Comparison of ENCODE assay signal across 8 cellular contexts in the genomic region with DNA sequence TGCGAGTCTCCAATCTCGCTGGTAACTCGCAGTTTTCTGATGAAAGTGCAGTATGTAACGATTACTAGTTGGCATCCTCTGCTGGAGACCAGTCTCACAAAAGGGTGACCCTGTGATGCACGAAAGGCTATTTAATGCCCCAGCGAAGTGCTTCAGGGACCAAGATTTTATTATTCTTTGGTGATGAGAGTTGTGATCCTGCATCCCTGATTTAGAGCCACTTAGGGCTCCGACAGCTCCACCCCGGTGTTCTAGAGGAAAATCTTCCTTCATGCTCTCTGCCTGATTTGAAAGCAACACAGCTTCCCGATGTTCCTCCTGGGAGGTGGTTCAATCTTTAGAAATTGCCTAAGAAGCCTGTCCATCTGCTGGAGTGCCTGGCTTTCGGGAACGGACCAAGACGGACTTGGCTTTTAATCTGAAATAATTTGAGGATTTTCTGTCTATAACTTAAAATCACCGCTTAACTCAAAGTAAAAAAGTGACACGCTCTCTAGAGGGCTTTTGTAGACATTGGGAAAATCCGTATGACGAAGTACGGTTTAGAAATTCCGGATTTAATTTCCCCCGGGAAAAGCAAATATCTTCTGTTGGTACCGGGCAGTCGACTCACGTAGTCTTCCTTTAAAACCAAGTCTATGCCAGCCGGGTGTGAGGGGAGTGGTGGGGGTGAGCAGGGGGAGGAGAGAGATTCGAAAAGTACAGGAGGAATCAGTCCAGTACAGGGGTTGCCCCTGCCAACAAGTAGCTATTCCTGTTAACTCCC. TPM values are rescaled to one million over a fixed set of nuclear protein-coding genes. Genes with fewer than 3 reads are reported as not detected.
DNase-seq lines count a peak whose midpoint lies in the region; ATAC-seq, FAIRE-seq and TF ChIP-seq lines count a peak whose summit lies in the region.

No MANE protein-coding gene starts in this region.

- H3K27me3 Mint-ChIP-seq in activated T-cell treated with anti-CD3 and anti-CD28 coated beads, Interleukin-2, amount 50 U/mL, for 4 hours (ENCODE audit: low read depth): peaks cover 15% of the 10 kb centered on the region

- H4K91ac ChIP-seq in mesenchymal stem cell (ENCODE audit: low read length): peak overlapping the region; percentile 32

- H3K4me3 Mint-ChIP-seq in activated T-cell treated with anti-CD3 and anti-CD28 coated beads, Interleukin-2, amount 50 U/mL, for 4 hours: peak overlapping the region; percentile 90

- H3K9me3 Mint-ChIP-seq in activated T-cell treated with anti-CD3 and anti-CD28 coated beads, Interleukin-2, amount 50 U/mL, for 4 hours: no peaks in the 10 kb centered on the region

- H3K4me1 Mint-ChIP-seq in activated T-cell treated with anti-CD3 and anti-CD28 coated beads, Interleukin-2, amount 50 U/mL, for 4 hours (ENCODE audit: low read depth): peaks cover 34% of the 10 kb centered on the region

- H3K27me3 ChIP-seq in duodenal mucosa (ENCODE audit: control insufficient read depth in 1 of 2, insufficient read depth in 2 of 2, low read length in 2 of 2) (no peaks in the 10 kb centered on the region), mesenchymal stem cell (ENCODE audit: control insufficient read depth in 1 of 2, insufficient read depth in 1 of 2, low read length in 2 of 2) (no peaks in the 10 kb centered on the region), upper lobe of left lung (no peaks in the 10 kb centered on the region)

- H3K79me1 ChIP-seq in mesenchymal stem cell (replicated peaks; ENCODE audit: low read length, poor library complexity, severe bottlenecking): no peaks in the 10 kb centered on the region

- H3K27ac ChIP-seq in duodenal mucosa (ENCODE audit: low read depth, low read length) (no peak overlapping the region), mesenchymal stem cell (ENCODE audit: low read length, poor library complexity, severe bottlenecking) (peak overlapping the region; percentile 99), upper lobe of left lung (peak overlapping the region; percentile 67 to 91 (median 80))

- FAIRE-seq in RCC 7860 (lab: Jason Lieb, UNC): no peak

- TF ChIP-seq POLR2A in upper lobe of left lung (IDR thresholded peaks at IDR 0.05): no peak

- 2% methylated on average over 22 of the region's 24 CpGs for WGBS in mesenchymal stem cell
- WGBS in upper lobe of left lung, 2 donors: 4% methylated on average over 24 of the region's 24 CpGs

- H4K8ac ChIP-seq in mesenchymal stem cell (ENCODE audit: low read length): peak overlapping the region; percentile 79

- TF ChIP-seq EP300 in upper lobe of left lung (IDR thresholded peaks at IDR 0.05): no peak

- H2AK5ac ChIP-seq in mesenchymal stem cell (ENCODE audit: low read length, severe bottlenecking): peak overlapping the region; percentile 65

- H3K36me3 ChIP-seq in duodenal mucosa (ENCODE audit: control insufficient read depth in 1 of 2, insufficient read depth in 2 of 2, low read length in 2 of 2) (no peaks in the 10 kb centered on the region), mesenchymal stem cell (ENCODE audit: control insufficient read depth in 1 of 2, insufficient read depth in 2 of 2, low read depth in 1 of 2, low read length in 2 of 2) (no peaks in the 10 kb centered on the region), upper lobe of left lung (no peaks in the 10 kb centered on the region)

- H3K4ac ChIP-seq in mesenchymal stem cell (ENCODE audit: low read depth in 1 of 2, low read length in 2 of 2): peak overlapping the region in 1 of 2 experiments; percentile 47

- no peak for DNase-seq in activated T-cell treated with anti-CD3 and anti-CD28 coated beads, Interleukin-2, amount 50 U/mL, for 4 hours
- no peak for DNase-seq in activated T-cell treated with anti-CD3 and anti-CD28 coated beads, Interleukin-2, amount 50 U/mL, for 1 hour
- DNase-seq in RCC 7860 (ENCODE audit: low spot score) (peak; percentile 46), mesenchymal stem cell (peak; percentile 80), upper lobe of left lung (peak in 1 of 2 donors; percentile 25)

- H3K9ac ChIP-seq in duodenal mucosa (ENCODE audit: low read depth in 1 of 2, low read length in 2 of 2) (peak overlapping the region; percentile 56 to 88), mesenchymal stem cell (ENCODE audit: low read length) (peak overlapping the region; percentile 92)

- peak overlapping the region; percentile 67 to 91 for H3K18ac ChIP-seq in mesenchymal stem cell (ENCODE audit: low read depth in 1 of 2, low read length in 2 of 2)

- H3K14ac ChIP-seq in mesenchymal stem cell (ENCODE audit: low read length in 2 of 2): no peak overlapping the region

- no peak for ATAC-seq in activated T-cell treated with anti-CD3 and anti-CD28 coated beads, Interleukin-2, amount 50 U/mL, for 4 hours
- ATAC-seq in upper lobe of left lung (ENCODE audit: low FRiP score in 2 of 2) (peak; percentile 2 to 31), GM18502 (IDR thresholded peaks at IDR 0.05; ENCODE audit: poor library complexity, unreplicated experiment) (no peak), GM18867 (IDR thresholded peaks at IDR 0.05; ENCODE audit: unreplicated experiment) (no peak)

- peak overlapping the region; percentile 86 to 87 for H3K4me3 ChIP-seq in duodenal mucosa (ENCODE audit: low read depth in 1 of 2, low read length in 2 of 2)
- H3K4me3 ChIP-seq in mesenchymal stem cell (ENCODE audit: insufficient read depth in 1 of 2, low read depth in 1 of 2, low read length in 2 of 2): peak overlapping the region; percentile 54 to 98
- peak overlapping the region; percentile 30 to 69 (median 62) for H3K4me3 ChIP-seq in upper lobe of left lung

- H2BK15ac ChIP-seq in mesenchymal stem cell (ENCODE audit: low read depth, poor library complexity, severe bottlenecking): no peak overlapping the region

- H3K9me3 ChIP-seq in duodenal mucosa (ENCODE audit: control insufficient read depth in 1 of 2, low read length in 2 of 2) (no peaks in the 10 kb centered on the region), mesenchymal stem cell (ENCODE audit: control insufficient read depth, low read length) (no peaks in the 10 kb centered on the region), upper lobe of left lung (no peaks in the 10 kb centered on the region)

- H3K36me3 Mint-ChIP-seq in activated T-cell treated with anti-CD3 and anti-CD28 coated beads, Interleukin-2, amount 50 U/mL, for 4 hours (ENCODE audit: insufficient read depth): no peaks in the 10 kb centered on the region

- H2BK12ac ChIP-seq in mesenchymal stem cell (ENCODE audit: low read length in 2 of 2): peak overlapping the region; percentile 22 to 45

- H2BK120ac ChIP-seq in mesenchymal stem cell (ENCODE audit: low read depth, low read length): peak overlapping the region; percentile 6

- H2AFZ ChIP-seq in mesenchymal stem cell (ENCODE audit: low read depth, low read length): peak overlapping the region; percentile 86

- H3K4me1 ChIP-seq in duodenal mucosa (ENCODE audit: control insufficient read depth in 1 of 2, insufficient read depth in 2 of 2, low read length in 2 of 2): peaks cover 15 to 16% of the 10 kb centered on the region in 2 donors
- H3K4me1 ChIP-seq in mesenchymal stem cell (ENCODE audit: control insufficient read depth, insufficient read depth, low read depth, low read length): peaks cover 2% of the 10 kb centered on the region
- H3K4me1 ChIP-seq in upper lobe of left lung: peaks cover 0 to 37% (median 11%) of the 10 kb centered on the region in 4 donors

- TF ChIP-seq CTCF in upper lobe of left lung (IDR thresholded peaks at IDR 0.05): no peak

- H2BK5ac ChIP-seq in mesenchymal stem cell (ENCODE audit: low read depth, low read length, poor library complexity, severe bottlenecking): peak overlapping the region; percentile 95

- peak overlapping the region; percentile 55 for H3K4me2 ChIP-seq in mesenchymal stem cell (ENCODE audit: low read length, poor library complexity, severe bottlenecking)

- H3K23ac ChIP-seq in mesenchymal stem cell (ENCODE audit: low read length in 2 of 2): no peak overlapping the region

RNA-seq across cellular contexts. Expression of gene ALCAM, which starts 1.0 kb away (rescaled TPM):
- total RNA-seq in activated T-cell treated with anti-CD3 and anti-CD28 coated beads, Interleukin-2, amount 50 U/mL, for 4 hours: 10 to 100 TPM in 2 of 3 donors, 1 to 10 TPM in 1; 8.7 to 11.1 (median 10.7) TPM
- polyA plus RNA-seq in mesenchymal stem cell (2013, experiment 1 of 2): 164 TPM
- 168 TPM for polyA plus RNA-seq in mesenchymal stem cell (2013, experiment 2 of 2)
- 100 to 1,000 TPM; 129 to 390 (median 186) TPM for total RNA-seq in upper lobe of left lung

Comparison
In these comparisons a context has a peak if more than half of its experiments do, and no peak if none do; other contexts are left out.
1. ATAC-seq: peak in upper lobe of left lung (2 of 2); none in activated T-cell treated with anti-CD3 and anti-CD28 coated beads, Interleukin-2, amount 50 U/mL, for 4 hours (0 of 2), GM18502 (single experiment) and GM18867 (single experiment).
2. DNase-seq: peak in RCC 7860 (single experiment) and mesenchymal stem cell (single experiment); none in activated T-cell treated with anti-CD3 and anti-CD28 coated beads, Interleukin-2, amount 50 U/mL, for 4 hours (single experiment) and activated T-cell treated with anti-CD3 and anti-CD28 coated beads, Interleukin-2, amount 50 U/mL, for 1 hour (single experiment).
3. RNA of gene ALCAM, which starts 1.0 kb away (total RNA-seq): 129 to 390 TPM in upper lobe of left lung; 8.7 to 11.1 TPM in activated T-cell treated with anti-CD3 and anti-CD28 coated beads, Interleukin-2, amount 50 U/mL, for 4 hours; every median in the first group is over 10 times any median in the second.
4. Peak in every context shown above with its lines, with median percentiles within 50 percentile points of each other: H3K4me3 ChIP-seq.